Comparison of ENCODE assay signal across 19 cellular contexts in genomic region chr4:7212101-7212674, GRCh38. TPM values are rescaled to one million over a fixed set of nuclear protein-coding genes. Genes with fewer than 3 reads are reported as not detected.
DNase-seq lines count a peak whose midpoint lies in the region; ATAC-seq and TF ChIP-seq lines count a peak whose summit lies in the region.
"Had no signal": no experiment of that assay in that cellular context is flagged by ENCODE, and none has a peak within 500 bp of the region (broad histone marks: within the 10 kb centered on the region; RNA-seq: fewer than 3 reads in every experiment).

No MANE protein-coding gene starts in this region.

- no peak for TF ChIP-seq EP300 in suprapubic skin (IDR thresholded peaks at IDR 0.05)

- DNase-seq in NCI-H226 (peak; percentile 31), choroid plexus epithelial cell (ENCODE audit: low read depth) (peak; percentile 36), right lobe of liver (peak in 1 of 3 donors; percentile 56), hepatocyte (ENCODE audit: low spot score) (no peak), GM13976 (ENCODE audit: low spot score) (no peak), suprapubic skin (ENCODE audit: low spot score in 2 of 2) (no peak)
- DNase-seq: ACHN, AML-193, COR-L47, KBM-7, NCI-H1048, NCI-H146, NCI-H2081, NCI-H524 treated with DMSO at 0.1 percent for 48 hours, Peyer's patch, SHP77, SK-N-SH had no signal

- TF ChIP-seq POLR2A in right lobe of liver (IDR thresholded peaks at IDR 0.05) = no peak
- no peak for TF ChIP-seq POLR2A in suprapubic skin (IDR thresholded peaks at IDR 0.05)

- H3K9me2 ChIP-seq in hepatocyte (replicated peaks; ENCODE audit: insufficient read depth) = no peaks in the 10 kb centered on the region
- H3K9me2 ChIP-seq: SK-N-SH had no signal

- 61% methylated on average over 5 of the region's 6 CpGs for WGBS in right lobe of liver (ENCODE audit: insufficient coverage, low coverage, low lambda C conversion rate, missing lambda C conversion rate)
- 67% methylated on average over 6 of the region's 6 CpGs for WGBS in hepatocyte (ENCODE audit: low lambda C conversion rate, missing lambda C conversion rate)
- WGBS in suprapubic skin = 70% methylated on average over 6 of the region's 6 CpGs

- H3K4me1 ChIP-seq in right lobe of liver (peaks cover 0 to 48% (median 9%) of the 10 kb centered on the region in 4 donors), hepatocyte (ENCODE audit: insufficient read depth) (peaks cover 11% of the 10 kb centered on the region), suprapubic skin (peaks cover 36% of the 10 kb centered on the region)

- ATAC-seq in right lobe of liver = peak; percentile 35 to 57 (median 52)
- ATAC-seq in HG03460 (IDR thresholded peaks at IDR 0.05; ENCODE audit: unreplicated experiment) = no peak

- no peak for TF ChIP-seq CTCF in choroid plexus epithelial cell (conservative IDR thresholded peaks at IDR 0.05; ENCODE audit: low read depth, low read length)
- no peak for TF ChIP-seq CTCF in right lobe of liver (IDR thresholded peaks at IDR 0.05)
- TF ChIP-seq CTCF in hepatocyte (IDR thresholded peaks at IDR 0.05; ENCODE audit: poor library complexity) = no peak
- TF ChIP-seq CTCF in GM13976 (IDR thresholded peaks at IDR 0.05; ENCODE audit: borderline replicate concordance, control extremely low read depth, extremely low read depth, insufficient read depth, missing control alignments) = no peak
- no peak for TF ChIP-seq CTCF in suprapubic skin (IDR thresholded peaks at IDR 0.05)

- peak overlapping the region in 1 of 3 donors; percentile 59 for H3K27ac ChIP-seq in right lobe of liver
- no peak overlapping the region for H3K27ac ChIP-seq in hepatocyte
- no peak overlapping the region for H3K27ac ChIP-seq in suprapubic skin
- H3K27ac ChIP-seq: HL-60, Peyer's patch had no signal

- H3K4me3 ChIP-seq in choroid plexus epithelial cell (ENCODE audit: low read depth, low read length) = no peak overlapping the region
- no peak overlapping the region for H3K4me3 ChIP-seq in right lobe of liver
- H3K4me3 ChIP-seq in hepatocyte = no peak overlapping the region
- H3K4me3 ChIP-seq in suprapubic skin = no peak overlapping the region
- H3K4me3 ChIP-seq: Peyer's patch had no signal

- in situ Hi-C loops in GM13976 (cut with MboI; ENCODE audit: low sequenced_read_pairs, unreplicated experiment) = no loop called here

- H2AFZ ChIP-seq in hepatocyte = no peak overlapping the region

- H3K4me2 ChIP-seq in hepatocyte = no peak overlapping the region
- H3K4me2 ChIP-seq: SK-N-SH had no signal

- H3K9me3 ChIP-seq in right lobe of liver = no peaks in the 10 kb centered on the region
- no peaks in the 10 kb centered on the region for H3K9me3 ChIP-seq in hepatocyte (ENCODE audit: low read depth)
- no peaks in the 10 kb centered on the region for H3K9me3 ChIP-seq in suprapubic skin
- H3K9me3 ChIP-seq: Peyer's patch, SK-N-SH had no signal

- intact Hi-C loops in right lobe of liver (cut with DNase I) = no loop called here

- no peaks in the 10 kb centered on the region for H3K79me2 ChIP-seq in hepatocyte

- H4K20me1 ChIP-seq in hepatocyte (ENCODE audit: insufficient read depth, poor library complexity, severe bottlenecking) = no peaks in the 10 kb centered on the region

- H3K36me3 ChIP-seq in right lobe of liver (no peaks in the 10 kb centered on the region), hepatocyte (replicated peaks; ENCODE audit: insufficient read depth, low read depth) (no peaks in the 10 kb centered on the region), suprapubic skin (no peaks in the 10 kb centered on the region)
- H3K36me3 ChIP-seq: Peyer's patch had no signal

- no peaks in the 10 kb centered on the region for H3K27me3 ChIP-seq in right lobe of liver
- no peaks in the 10 kb centered on the region for H3K27me3 ChIP-seq in hepatocyte
- peaks cover 6% of the 10 kb centered on the region for H3K27me3 ChIP-seq in suprapubic skin
- H3K27me3 ChIP-seq: Peyer's patch had no signal

RNA-seq across cellular contexts. Expression of gene SORCS2, which starts 19.9 kb away (rescaled TPM):
- 1 to 10 TPM in 5 of 6 experiments, under 1 TPM in 1; 0.18 to 6.2 (median 3.1) TPM for total RNA-seq in right lobe of liver
- total RNA-seq in hepatocyte = 1.6 and 2.4 TPM in 2 replicates
- 1.1 and 4.8 TPM in 2 replicates for polyA plus RNA-seq in hepatocyte
- total RNA-seq in suprapubic skin = 1 to 10 TPM in 3 of 4 donors, under 1 TPM in 1; 0.94 to 4.6 (median 1.3) TPM

Comparison
In these comparisons a context has a peak if more than half of its experiments do, and no peak if none do; other contexts are left out.
1. DNase-seq: peak in NCI-H226 (single experiment) and choroid plexus epithelial cell (single experiment); none in hepatocyte (single experiment), GM13976 (single experiment) and suprapubic skin (0 of 2).